ENCODE assay signal across 9 cellular contexts in genomic region chr9:84170521-84171141, GRCh38.
DNase-seq lines count a peak whose midpoint lies in the region; ATAC-seq, FAIRE-seq and TF ChIP-seq lines count a peak whose summit lies in the region.
"Had no signal": no experiment of that assay in that cellular context is flagged by ENCODE, and none has a peak within 500 bp of the region (broad histone marks: within the 10 kb centered on the region; RNA-seq: fewer than 3 reads in every experiment).

No MANE protein-coding gene starts in this region.

- no peaks in the 10 kb centered on the region for H3K9me3 ChIP-seq in left lung
- H3K9me3 ChIP-seq: BLaER1 had no signal

- no peak overlapping the region for H3K27ac ChIP-seq in left lung
- H3K27ac ChIP-seq: BLaER1 had no signal

- intact Hi-C loops in left lung (cut with DNase I): no loop called here

- H3K4me3 ChIP-seq in bronchial epithelial cell (ENCODE audit: low read depth, low read length) (no peak overlapping the region), left lung (no peak overlapping the region)
- H3K4me3 ChIP-seq: BLaER1 had no signal

- DNase-seq in 8988T: peak; percentile 74
- DNase-seq in NCI-H1092 treated with DMSO at 0.1 percent for 48 hours (lab: John Stamatoyannopoulos, UW): peak; percentile 18
- DNase-seq in bronchial epithelial cell (ENCODE audit: low read depth): peak; percentile 84
- DNase-seq in left lung: peak in 1 of 2 donors; percentile 52
- DNase-seq in stimulated activated CD4-positive, alpha-beta T cell treated with anti-CD3 and anti-CD28 coated beads, Interleukin-2, amount 100 ng/mL, for 48 hours: no peak
- DNase-seq in activated effector memory CD4-positive, alpha-beta T cell treated with Interleukin-2 at 50 U/mL for 16 hours: no peak
- no peak for DNase-seq in GF-D8 (lab: John Stamatoyannopoulos, UW)

- TF ChIP-seq CTCF in bronchial epithelial cell (IDR thresholded peaks at IDR 0.05; ENCODE audit: insufficient read depth, low read length, severe bottlenecking) (no peak), left lung (IDR thresholded peaks at IDR 0.05) (no peak)

- H3K27me3 ChIP-seq in bronchial epithelial cell (ENCODE audit: control insufficient read depth, insufficient read depth, low read length): no peaks in the 10 kb centered on the region
- H3K27me3 ChIP-seq in left lung: no peaks in the 10 kb centered on the region
- H3K27me3 ChIP-seq: BLaER1 had no signal

- FAIRE-seq in bronchial epithelial cell (lab: Jason Lieb, UNC): no peak

- H3K36me3 ChIP-seq in bronchial epithelial cell (ENCODE audit: control insufficient read depth, insufficient read depth, low read length) (no peaks in the 10 kb centered on the region), left lung (no peaks in the 10 kb centered on the region)
- H3K36me3 ChIP-seq: BLaER1 had no signal

- peaks cover 0 to 20% of the 10 kb centered on the region in 2 donors for H3K4me1 ChIP-seq in left lung
- H3K4me1 ChIP-seq: BLaER1 had no signal

- ATAC-seq in left lung: peak; percentile 83
- ATAC-seq in HG03378 (IDR thresholded peaks at IDR 0.05; ENCODE audit: unreplicated experiment): no peak

Comparison
In these comparisons a context has a peak if more than half of its experiments do, and no peak if none do; other contexts are left out.
1. DNase-seq: peak in 8988T (single experiment), NCI-H1092 treated with DMSO at 0.1 percent for 48 hours (single experiment) and bronchial epithelial cell (single experiment); none in stimulated activated CD4-positive, alpha-beta T cell treated with anti-CD3 and anti-CD28 coated beads, Interleukin-2, amount 100 ng/mL, for 48 hours (0 of 2), activated effector memory CD4-positive, alpha-beta T cell treated with Interleukin-2 at 50 U/mL for 16 hours (single experiment) and GF-D8 (single experiment).